ENCODE assay signal across 28 cellular contexts in genomic region chr2:125168442-125168841, GRCh38.
DNase-seq lines count a peak whose midpoint lies in the region; ATAC-seq and TF ChIP-seq lines count a peak whose summit lies in the region.
"Had no signal": no experiment of that assay in that cellular context is flagged by ENCODE, and none has a peak within 500 bp of the region (broad histone marks: within the 10 kb centered on the region; RNA-seq: fewer than 3 reads in every experiment).

No MANE protein-coding gene starts in this region.

- TF ChIP-seq CTCF in AG10803 (conservative IDR thresholded peaks at IDR 0.05; ENCODE audit: low read length) (no peak), astrocyte of the spinal cord (IDR thresholded peaks at IDR 0.05; ENCODE audit: low read depth, low read length) (no peak), fibroblast of pulmonary artery (IDR thresholded peaks at IDR 0.05; ENCODE audit: low read length, missing control alignments) (no peak), ovary (IDR thresholded peaks at IDR 0.05) (no peak)

- H3K27ac ChIP-seq in ovary (no peak overlapping the region), caudate nucleus (ENCODE audit: low read depth, low read length) (no peak overlapping the region)
- H3K27ac ChIP-seq: esophagus squamous epithelium, pancreas, Peyer's patch, SJCRH30, skin epidermis had no signal

- no peak for TF ChIP-seq EP300 in ovary (IDR thresholded peaks at IDR 0.05)

- WGBS in ovary, 3 donors = 58 to 83% (median 62%) methylated on average over 2 of the region's 2 CpGs

- intact Hi-C loops in ovary (cut with DNase I) = no loop called here

- in situ Hi-C loops in astrocyte of the spinal cord (cut with HindIII; ENCODE audit: low sequenced_read_pairs) = no loop called here

- H3K4me3 ChIP-seq in AG10803 (ENCODE audit: low read length) (no peak overlapping the region), astrocyte of the spinal cord (ENCODE audit: low read depth, low read length) (no peak overlapping the region), fibroblast of pulmonary artery (replicated peaks; ENCODE audit: low read depth, low read length) (no peak overlapping the region), ovary (no peak overlapping the region)
- H3K4me3 ChIP-seq: esophagus squamous epithelium, pancreas, Peyer's patch, SJCRH30, skin epidermis had no signal

- H3K27me3 ChIP-seq in ovary = no peaks in the 10 kb centered on the region
- H3K27me3 ChIP-seq: esophagus squamous epithelium, pancreas, Peyer's patch, SJCRH30 had no signal

- DNase-seq in AG10803 (ENCODE audit: low read depth) (peak; percentile 11), M059J (ENCODE audit: low read depth) (peak; percentile 59), astrocyte of the spinal cord (ENCODE audit: low read depth, low spot score) (peak; percentile 11), fibroblast of pulmonary artery (ENCODE audit: low read depth) (peak; percentile 22), ovary (no peak), caudate nucleus (lab: John Stamatoyannopoulos, UW) (no peak)
- DNase-seq in central memory CD4-positive, alpha-beta T cell = no peak
- DNase-seq: activated B cell treated with CpG ODN at 0.5 μM for 24 hours; activated CD4-positive, alpha-beta T cell treated with anti-CD3 and anti-CD28 coated beads, Interleukin-2, amount 10 ng/mL, durations not matched to agents 7 days and 5 days; activated effector memory CD4-positive, alpha-beta T cell treated with Interleukin-2 at 50 U/mL for 16 hours; activated naive CD8-positive, alpha-beta T cell treated with anti-CD3 and anti-CD28 coated beads, Interleukin-2, amount 10 ng/mL, durations not matched to agents 7 days and 5 days; activated T-cell treated with anti-CD3 and anti-CD28 coated beads, Interleukin-2, amount 50 U/mL, for 1 hour; CD4-positive, alpha-beta memory T cell; cerebellar nuclear complex; esophagus squamous epithelium; glutamatergic neuron; NCI-H1092; NCI-H1694; NCI-H446 treated with DMSO at 0.1 percent for 48 hours; NCI-H774; pancreas; Peyer's patch; retina; SJCRH30; stimulated activated naive CD4-positive, alpha-beta T cell treated with Interleukin-2 at 50 U/mL for 16 hours; T1000 had no signal

- no peaks in the 10 kb centered on the region for H3K36me3 ChIP-seq in ovary
- H3K36me3 ChIP-seq: esophagus squamous epithelium, pancreas, Peyer's patch, SJCRH30 had no signal

- no peak for ATAC-seq in HG03196 (IDR thresholded peaks at IDR 0.05; ENCODE audit: unreplicated experiment)

- TF ChIP-seq POLR2A in ovary (IDR thresholded peaks at IDR 0.05) = no peak

- no peaks in the 10 kb centered on the region for H3K4me1 ChIP-seq in ovary (ENCODE audit: insufficient read depth)
- H3K4me1 ChIP-seq: esophagus squamous epithelium, pancreas, Peyer's patch, SJCRH30 had no signal

- H3K9me3 ChIP-seq in ovary = no peaks in the 10 kb centered on the region
- H3K9me3 ChIP-seq: esophagus squamous epithelium, pancreas, Peyer's patch, SJCRH30 had no signal

Comparison
In these comparisons a context has a peak if more than half of its experiments do, and no peak if none do; other contexts are left out.
1. DNase-seq: peak in AG10803 (single experiment), M059J (single experiment), astrocyte of the spinal cord (single experiment) and fibroblast of pulmonary artery (single experiment); none in ovary (0 of 5), caudate nucleus (0 of 61) and central memory CD4-positive, alpha-beta T cell (single experiment).